In the genomic region with DNA sequence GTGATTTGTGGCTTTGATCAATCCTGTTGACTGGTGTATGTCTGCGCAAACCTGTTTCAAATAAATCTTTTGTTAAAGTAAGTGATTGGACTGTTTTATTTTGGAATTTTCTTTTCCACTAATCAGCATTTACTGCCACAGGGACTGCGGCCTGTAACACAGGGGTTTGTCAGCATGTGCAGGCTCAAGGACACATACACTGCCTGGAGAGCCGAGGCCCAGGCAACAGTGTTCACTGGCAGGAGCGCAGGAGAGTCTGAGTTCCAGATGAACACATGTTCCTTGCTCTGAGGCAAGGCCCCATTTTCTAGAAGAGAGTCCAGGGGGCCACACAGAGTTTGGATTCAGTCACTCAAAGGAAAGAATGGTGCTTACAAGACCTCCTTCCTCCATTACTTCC, we compare ENCODE assay signal across 28 cellular contexts. TPM values are rescaled to one million over a fixed set of nuclear protein-coding genes. Genes with fewer than 3 reads are reported as not detected.
"Had no signal": no experiment of that assay in that cellular context is flagged by ENCODE, and none has a peak within 500 bp of the region (broad histone marks: within the 10 kb centered on the region; RNA-seq: fewer than 3 reads in every experiment).

No MANE protein-coding gene starts in this region.

- H3K4me1 Mint-ChIP-seq: activated T-helper 17 cell treated with anti-CD3 and anti-CD28 coated beads, Interleukin-2, amount 50 U/mL, for 72 hours; natural killer cell; T-helper 17 cell had no signal

- H3K27me3 Mint-ChIP-seq: activated CD8-positive, alpha-beta T cell treated with anti-CD3 and anti-CD28 coated beads for 36 hours had no signal

- DNase-seq: activated CD4-positive, alpha-beta T cell treated with anti-CD3 and anti-CD28 coated beads for 1 hour; activated CD4-positive, alpha-beta T cell treated with anti-CD3 and anti-CD28 coated beads, Interleukin-2, amount 50 U/mL, for 1 hour; activated CD8-positive, alpha-beta T cell treated with anti-CD3 and anti-CD28 coated beads for 36 hours; activated gamma-delta T cell treated with Interleukin-2 at 50 U/mL for 16 hours; activated naive CD4-positive, alpha-beta T cell treated with anti-CD3 and anti-CD28 coated beads, Interleukin-2, amount 50 U/mL, for 16 hours; activated T-cell treated with anti-CD3 and anti-CD28 coated beads, Interleukin-2, amount 50 U/mL, for 4 hours; aorta; cortex of kidney; left cardiac atrium; natural killer cell; ovary; stimulated activated CD4-positive, alpha-beta T cell treated with anti-CD3 and anti-CD28 coated beads, Interleukin-12 subunit alpha, Interleukin-12 subunit beta, amount 100 ng/mL, for 4 hours; stimulated activated CD4-positive, alpha-beta T cell treated with anti-CD3 and anti-CD28 coated beads, Interleukin-4, amount 100 ng/mL, for 1 hour; stimulated activated naive CD8-positive, alpha-beta T cell treated with anti-CD3 and anti-CD28 coated beads, Interleukin-15, Interleukin-2, amounts not matched to agents 100 U/mL and 50 U/mL, for 24 hours; SW 1271; T-helper 17 cell; T1000 had no signal

- ATAC-seq: activated CD8-positive, alpha-beta T cell treated with anti-CD3 and anti-CD28 coated beads for 36 hours; activated T-cell treated with anti-CD3 and anti-CD28 coated beads, Interleukin-2, amount 50 U/mL, for 4 hours; activated T-helper 17 cell treated with anti-CD3 and anti-CD28 coated beads, Interleukin-2, amount 50 U/mL, for 72 hours; gastroesophageal sphincter; natural killer cell; stimulated activated naive CD8-positive, alpha-beta T cell treated with anti-CD3 and anti-CD28 coated beads, Interleukin-15, Interleukin-2, amounts not matched to agents 100 U/mL and 50 U/mL, for 24 hours; T-helper 17 cell had no signal

- H3K27me3 ChIP-seq: gastroesophageal sphincter, ovary, upper lobe of left lung, vagina had no signal

- H3K9me3 ChIP-seq: gastroesophageal sphincter, neutrophil, ovary, thoracic aorta, upper lobe of left lung, vagina had no signal

- H3K4me3 ChIP-seq: gastroesophageal sphincter, ovary, skin epidermis, thoracic aorta, upper lobe of left lung, vagina had no signal

- H3K9me3 Mint-ChIP-seq: activated CD8-positive, alpha-beta T cell treated with anti-CD3 and anti-CD28 coated beads for 36 hours; activated T-helper 17 cell treated with anti-CD3 and anti-CD28 coated beads, Interleukin-2, amount 50 U/mL, for 72 hours; natural killer cell had no signal

- H3K4me3 Mint-ChIP-seq: activated CD8-positive, alpha-beta T cell treated with anti-CD3 and anti-CD28 coated beads for 36 hours; activated T-cell treated with anti-CD3 and anti-CD28 coated beads, Interleukin-2, amount 50 U/mL, for 4 hours; activated T-helper 17 cell treated with anti-CD3 and anti-CD28 coated beads, Interleukin-2, amount 50 U/mL, for 72 hours; natural killer cell; T-helper 17 cell; WTC11 had no signal

- H3K36me3 ChIP-seq: gastroesophageal sphincter, neutrophil, ovary, thoracic aorta, upper lobe of left lung, vagina had no signal

- H3K4me1 ChIP-seq: gastroesophageal sphincter, vagina had no signal

- H3K27ac Mint-ChIP-seq: activated CD8-positive, alpha-beta T cell treated with anti-CD3 and anti-CD28 coated beads for 36 hours; activated T-helper 17 cell treated with anti-CD3 and anti-CD28 coated beads, Interleukin-2, amount 50 U/mL, for 72 hours; natural killer cell; T-helper 17 cell; WTC11 had no signal

- H3K36me3 Mint-ChIP-seq: natural killer cell had no signal

- H3K27ac ChIP-seq: gastroesophageal sphincter, neutrophil, ovary, skin epidermis, thoracic aorta, upper lobe of left lung, vagina had no signal

- FAIRE-seq: endothelial cell of umbilical vein, keratinocyte had no signal

RNA-seq across cellular contexts. Expression of a gene that starts 26.0 kb away (rescaled TPM):
- total RNA-seq: fibroblast of villous mesenchyme, vagina had no signal
- polyA plus RNA-seq: aorta had no signal
